In the genomic region with DNA sequence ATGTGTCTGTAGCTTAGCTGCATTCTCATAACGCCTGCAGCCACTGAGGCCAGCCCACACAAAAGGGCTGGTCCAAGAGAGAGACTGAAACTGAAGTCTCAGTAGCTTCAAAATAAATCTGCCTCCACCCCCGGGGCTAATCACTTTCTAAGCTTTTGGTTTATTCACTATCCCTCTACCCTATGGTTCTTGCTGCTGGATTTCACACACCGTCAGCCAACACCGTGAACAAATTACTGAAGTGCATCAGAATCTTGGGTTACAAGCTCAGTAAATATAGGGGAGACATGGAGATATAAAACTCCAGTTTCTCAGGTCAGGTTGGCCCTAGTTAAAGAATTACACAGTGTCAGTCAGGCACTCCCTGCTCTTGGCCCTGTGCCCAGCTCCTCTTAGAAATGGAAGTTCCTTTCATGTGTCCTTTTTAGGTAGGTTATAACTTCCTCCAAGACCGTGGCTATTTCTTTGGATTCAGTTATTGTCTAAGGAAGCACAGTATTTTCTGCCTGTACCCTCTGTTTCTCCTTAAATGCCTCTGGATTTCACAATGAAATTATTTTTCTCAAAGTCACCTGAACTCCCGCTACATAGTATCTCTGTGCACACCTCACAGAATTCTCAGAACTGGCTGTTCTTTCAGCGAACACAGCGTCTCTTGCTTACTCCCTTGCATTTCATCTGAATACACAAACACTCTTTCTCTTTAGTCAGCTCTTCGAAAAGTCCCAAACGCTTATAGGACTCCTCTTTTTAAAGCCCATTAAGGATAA, we compare ENCODE assay signal across 7 cellular contexts.
A peak's percentile ranks its signal among the peaks of the same experiment; 100 is the strongest.
DNase-seq lines count a peak whose midpoint lies in the region; ATAC-seq lines count a peak whose summit lies in the region.

No MANE protein-coding gene starts in this region.

- H3K4me2 ChIP-seq in mesenchymal stem cell (ENCODE audit: low read length, poor library complexity, severe bottlenecking) = no peak overlapping the region

- H3K27me3 Mint-ChIP-seq in stimulated activated naive CD8-positive, alpha-beta T cell treated with anti-CD3 and anti-CD28 coated beads, Interleukin-15, amount 100 ng/mL, for 72 hours = peaks cover 7% of the 10 kb centered on the region
- H3K27me3 Mint-ChIP-seq in activated CD8-positive, alpha-beta T cell treated with anti-CD3 and anti-CD28 coated beads, Interleukin-2, amount 10 ng/mL, durations not matched to agents 7 days and 5 days (ENCODE audit: low read depth) = peaks cover 2% of the 10 kb centered on the region

- H3K4me3 ChIP-seq in mesenchymal stem cell (ENCODE audit: insufficient read depth in 1 of 2, low read depth in 1 of 2, low read length in 2 of 2) = no peak overlapping the region

- H3K23ac ChIP-seq in mesenchymal stem cell (ENCODE audit: low read length in 2 of 2) = no peak overlapping the region

- no peak overlapping the region for H3K18ac ChIP-seq in mesenchymal stem cell (ENCODE audit: low read depth in 1 of 2, low read length in 2 of 2)

- H3K4me1 ChIP-seq in mesenchymal stem cell (ENCODE audit: control insufficient read depth, insufficient read depth, low read depth, low read length) = peaks cover 1% of the 10 kb centered on the region

- no peak overlapping the region for H3K4me3 Mint-ChIP-seq in stimulated activated naive CD8-positive, alpha-beta T cell treated with anti-CD3 and anti-CD28 coated beads, Interleukin-15, amount 100 ng/mL, for 72 hours
- no peak overlapping the region for H3K4me3 Mint-ChIP-seq in activated CD8-positive, alpha-beta T cell treated with anti-CD3 and anti-CD28 coated beads, Interleukin-2, amount 10 ng/mL, durations not matched to agents 7 days and 5 days

- no peaks in the 10 kb centered on the region for H3K9me3 Mint-ChIP-seq in stimulated activated naive CD8-positive, alpha-beta T cell treated with anti-CD3 and anti-CD28 coated beads, Interleukin-15, amount 100 ng/mL, for 72 hours
- H3K9me3 Mint-ChIP-seq in activated CD8-positive, alpha-beta T cell treated with anti-CD3 and anti-CD28 coated beads, Interleukin-2, amount 10 ng/mL, durations not matched to agents 7 days and 5 days (ENCODE audit: insufficient read depth) = no peaks in the 10 kb centered on the region

- no peaks in the 10 kb centered on the region for H3K36me3 Mint-ChIP-seq in activated CD8-positive, alpha-beta T cell treated with anti-CD3 and anti-CD28 coated beads, Interleukin-2, amount 10 ng/mL, durations not matched to agents 7 days and 5 days (ENCODE audit: low read depth)

- H2AK5ac ChIP-seq in mesenchymal stem cell (ENCODE audit: low read length, severe bottlenecking) = no peak overlapping the region

- no peak overlapping the region for H4K8ac ChIP-seq in mesenchymal stem cell (ENCODE audit: low read length)

- peak; percentile 78 for ATAC-seq in GM18498 (IDR thresholded peaks at IDR 0.05; ENCODE audit: unreplicated experiment)
- peak; percentile 68 for ATAC-seq in GM21447 (IDR thresholded peaks at IDR 0.05; ENCODE audit: unreplicated experiment)
- no peak for ATAC-seq in stimulated activated naive CD8-positive, alpha-beta T cell treated with anti-CD3 and anti-CD28 coated beads, Interleukin-15, amount 100 ng/mL, for 72 hours
- no peak for ATAC-seq in activated CD8-positive, alpha-beta T cell treated with anti-CD3 and anti-CD28 coated beads, Interleukin-2, amount 10 ng/mL, durations not matched to agents 7 days and 5 days

- H2BK5ac ChIP-seq in mesenchymal stem cell (ENCODE audit: low read depth, low read length, poor library complexity, severe bottlenecking) = no peak overlapping the region

- CTCF ChIA-PET in activated CD8-positive, alpha-beta T cell treated with anti-CD3 and anti-CD28 coated beads, Interleukin-2, amount 10 ng/mL, durations not matched to agents 7 days and 5 days (lab: Charles Lee) = no interaction called here

- peak; percentile 26 for DNase-seq in LHCN-M2 (ENCODE audit: low read depth)
- DNase-seq in amniotic epithelial cell (ENCODE audit: low read depth) = peak; percentile 7
- DNase-seq in mesenchymal stem cell = no peak
- no peak for DNase-seq in stimulated activated naive CD8-positive, alpha-beta T cell treated with anti-CD3 and anti-CD28 coated beads, Interleukin-15, amount 100 ng/mL, for 72 hours
- DNase-seq in activated CD8-positive, alpha-beta T cell treated with anti-CD3 and anti-CD28 coated beads, Interleukin-2, amount 10 ng/mL, durations not matched to agents 7 days and 5 days = no peak

- 91% methylated on average over 10 of the region's 10 CpGs for WGBS in mesenchymal stem cell

- no peak overlapping the region for H2AFZ ChIP-seq in mesenchymal stem cell (ENCODE audit: low read depth, low read length)

- H3K14ac ChIP-seq in mesenchymal stem cell (ENCODE audit: low read length in 2 of 2) = no peak overlapping the region

- H3K36me3 ChIP-seq in mesenchymal stem cell (ENCODE audit: control insufficient read depth in 1 of 2, insufficient read depth in 2 of 2, low read depth in 1 of 2, low read length in 2 of 2) = no peaks in the 10 kb centered on the region

- no peak overlapping the region for H2BK15ac ChIP-seq in mesenchymal stem cell (ENCODE audit: low read depth, poor library complexity, severe bottlenecking)

- no peak overlapping the region for H3K27ac Mint-ChIP-seq in stimulated activated naive CD8-positive, alpha-beta T cell treated with anti-CD3 and anti-CD28 coated beads, Interleukin-15, amount 100 ng/mL, for 72 hours
- H3K27ac Mint-ChIP-seq in activated CD8-positive, alpha-beta T cell treated with anti-CD3 and anti-CD28 coated beads, Interleukin-2, amount 10 ng/mL, durations not matched to agents 7 days and 5 days = no peak overlapping the region

- H2BK12ac ChIP-seq in mesenchymal stem cell (ENCODE audit: low read length in 2 of 2) = no peak overlapping the region

- POLR2A ChIA-PET in activated CD8-positive, alpha-beta T cell treated with anti-CD3 and anti-CD28 coated beads, Interleukin-2, amount 10 ng/mL, durations not matched to agents 7 days and 5 days (lab: Charles Lee) = interaction anchor here (0.5 to 0.6 kb wide), 2 partner anchors 63 to 116 kb away, joined by 3 to 5 read pairs; no protein-coding TSS in a partner anchor

- H3K4ac ChIP-seq in mesenchymal stem cell (ENCODE audit: low read depth in 1 of 2, low read length in 2 of 2) = no peak overlapping the region

- no peaks in the 10 kb centered on the region for H3K79me1 ChIP-seq in mesenchymal stem cell (replicated peaks; ENCODE audit: low read length, poor library complexity, severe bottlenecking)

- no peaks in the 10 kb centered on the region for H3K27me3 ChIP-seq in mesenchymal stem cell (ENCODE audit: control insufficient read depth in 1 of 2, insufficient read depth in 1 of 2, low read length in 2 of 2)

- H3K27ac ChIP-seq in mesenchymal stem cell (ENCODE audit: low read length, poor library complexity, severe bottlenecking) = peak overlapping the region; percentile 12

- no peak overlapping the region for H3K9ac ChIP-seq in mesenchymal stem cell (ENCODE audit: low read length)

- H3K4me1 Mint-ChIP-seq in stimulated activated naive CD8-positive, alpha-beta T cell treated with anti-CD3 and anti-CD28 coated beads, Interleukin-15, amount 100 ng/mL, for 72 hours = peaks cover 7% of the 10 kb centered on the region
- no peaks in the 10 kb centered on the region for H3K4me1 Mint-ChIP-seq in activated CD8-positive, alpha-beta T cell treated with anti-CD3 and anti-CD28 coated beads, Interleukin-2, amount 10 ng/mL, durations not matched to agents 7 days and 5 days (ENCODE audit: low read depth)

- H3K9me3 ChIP-seq in mesenchymal stem cell (ENCODE audit: control insufficient read depth, low read length) = no peaks in the 10 kb centered on the region

- H2BK120ac ChIP-seq in mesenchymal stem cell (ENCODE audit: low read depth, low read length) = no peak overlapping the region

- no peak overlapping the region for H4K91ac ChIP-seq in mesenchymal stem cell (ENCODE audit: low read length)

Comparison
In these comparisons a context has a peak if more than half of its experiments do, and no peak if none do; other contexts are left out.
1. ATAC-seq: peak in GM18498 (single experiment) and GM21447 (single experiment); none in stimulated activated naive CD8-positive, alpha-beta T cell treated with anti-CD3 and anti-CD28 coated beads, Interleukin-15, amount 100 ng/mL, for 72 hours (single experiment) and activated CD8-positive, alpha-beta T cell treated with anti-CD3 and anti-CD28 coated beads, Interleukin-2, amount 10 ng/mL, durations not matched to agents 7 days and 5 days (single experiment).
2. DNase-seq: peak in LHCN-M2 (single experiment) and amniotic epithelial cell (single experiment); none in mesenchymal stem cell (single experiment), stimulated activated naive CD8-positive, alpha-beta T cell treated with anti-CD3 and anti-CD28 coated beads, Interleukin-15, amount 100 ng/mL, for 72 hours (0 of 2) and activated CD8-positive, alpha-beta T cell treated with anti-CD3 and anti-CD28 coated beads, Interleukin-2, amount 10 ng/mL, durations not matched to agents 7 days and 5 days (single experiment).